13 cellular contexts compared by ENCODE assay signal in the genomic region with DNA sequence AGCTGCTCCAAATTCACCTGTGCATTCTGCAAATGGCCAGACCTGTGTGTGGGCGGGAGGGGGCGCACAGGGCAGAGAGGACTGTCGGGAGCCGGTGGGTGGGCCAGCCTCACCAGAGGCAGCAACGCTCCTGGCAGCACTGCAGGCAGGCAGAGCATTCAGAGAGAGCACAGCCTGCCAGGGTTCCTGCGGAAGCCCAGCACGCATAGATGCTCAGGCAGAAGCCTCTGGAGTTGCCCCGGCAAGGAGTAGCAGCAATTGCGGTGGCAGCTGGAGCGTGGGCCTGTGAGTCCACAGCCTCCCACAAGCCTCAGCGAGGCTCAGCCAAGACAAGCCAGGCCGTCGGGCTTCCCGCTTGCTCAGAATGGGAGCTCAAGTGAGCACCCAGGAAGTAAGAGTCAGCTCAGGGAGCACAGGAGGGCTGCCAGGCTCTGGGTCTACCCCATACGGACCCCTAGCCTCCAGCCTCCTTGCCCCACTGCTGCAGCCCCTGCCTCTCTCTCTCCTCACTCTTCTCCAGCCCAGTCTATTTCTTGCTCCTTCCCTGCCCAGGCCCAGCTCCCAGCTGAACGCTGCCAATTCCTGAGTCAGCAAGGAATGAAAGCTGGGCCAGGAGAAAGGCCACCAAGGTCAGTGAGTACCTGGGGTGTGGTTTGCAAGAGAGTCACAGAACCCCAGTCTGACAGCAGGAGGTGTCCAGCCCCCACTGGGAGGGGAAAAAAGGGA. TPM values are rescaled to one million over a fixed set of nuclear protein-coding genes. Genes with fewer than 3 reads are reported as not detected.
DNase-seq lines count a peak whose midpoint lies in the region; ATAC-seq and TF ChIP-seq lines count a peak whose summit lies in the region.
"Had no signal": no experiment of that assay in that cellular context is flagged by ENCODE, and none has a peak within 500 bp of the region (broad histone marks: within the 10 kb centered on the region; RNA-seq: fewer than 3 reads in every experiment).

No MANE protein-coding gene starts in this region.

- no peaks in the 10 kb centered on the region for H3K4me1 ChIP-seq in right cardiac atrium (ENCODE audit: control insufficient read depth, insufficient read depth, low read length)
- no peaks in the 10 kb centered on the region for H3K4me1 ChIP-seq in left ventricle myocardium inferior
- no peaks in the 10 kb centered on the region for H3K4me1 ChIP-seq in smooth muscle cell (ENCODE audit: low read depth)
- H3K4me1 ChIP-seq: HAP-1, upper lobe of right lung had no signal

- no peak overlapping the region for H3K9ac ChIP-seq in smooth muscle cell (ENCODE audit: low read depth)
- H3K9ac ChIP-seq: KMS-11 had no signal

- H4K20me1 ChIP-seq in smooth muscle cell (ENCODE audit: low read depth), result no peaks in the 10 kb centered on the region

- DNase-seq in right cardiac atrium (peak in 2 of 3 donors; percentile 25 to 37), left ventricle myocardium inferior (no peak), superior temporal gyrus (ENCODE audit: extremely low spot score) (peak; percentile 59), smooth muscle cell (lab: John Stamatoyannopoulos, UW; ENCODE audit: unreplicated experiment) (no peak), HUDEP-2 (lab: John Stamatoyannopoulos, UW; ENCODE audit: unreplicated experiment in 76 of 76) (no peak)
- DNase-seq: activated CD4-positive, alpha-beta T cell treated with anti-CD3 and anti-CD28 coated beads, Interleukin-2, amount 50 U/mL, for 4 hours; NCI-H2107; spleen; T-cell; upper lobe of right lung had no signal

- H3K9me3 ChIP-seq in right cardiac atrium (ENCODE audit: control insufficient read depth, low read length), result no peaks in the 10 kb centered on the region
- no peaks in the 10 kb centered on the region for H3K9me3 ChIP-seq in left ventricle myocardium inferior (replicated peaks)
- H3K9me3 ChIP-seq in smooth muscle cell (replicated peaks; ENCODE audit: low read depth), result no peaks in the 10 kb centered on the region
- H3K9me3 ChIP-seq: HAP-1, spleen, upper lobe of right lung had no signal

- H3K4me3 ChIP-seq in right cardiac atrium (ENCODE audit: low read length) (no peak overlapping the region), left ventricle myocardium inferior (no peak overlapping the region), smooth muscle cell (no peak overlapping the region)
- H3K4me3 ChIP-seq: HAP-1, spleen, upper lobe of right lung had no signal

- TF ChIP-seq CTCF in left ventricle myocardium inferior (IDR thresholded peaks at IDR 0.05; ENCODE audit: borderline replicate concordance) (no peak), smooth muscle cell (IDR thresholded peaks at IDR 0.05; ENCODE audit: borderline replicate concordance, insufficient read depth, poor library complexity, severe bottlenecking) (no peak)

- H3F3A ChIP-seq in smooth muscle cell (ENCODE audit: low read depth), result no peaks in the 10 kb centered on the region

- H3K36me3 ChIP-seq in left ventricle myocardium inferior (no peaks in the 10 kb centered on the region), smooth muscle cell (ENCODE audit: low read depth) (no peaks in the 10 kb centered on the region)
- H3K36me3 ChIP-seq: HAP-1, upper lobe of right lung had no signal

- 48% methylated on average over 16 of the region's 16 CpGs for WGBS in right cardiac atrium
- WGBS in smooth muscle cell (ENCODE audit: low lambda C conversion rate), result 57% methylated on average over 16 of the region's 16 CpGs

- H3K4me2 ChIP-seq in smooth muscle cell, result no peak overlapping the region
- H3K4me2 ChIP-seq: KMS-11 had no signal

- H3K79me2 ChIP-seq in smooth muscle cell (ENCODE audit: low read depth), result no peaks in the 10 kb centered on the region

- no peak overlapping the region for H3K27ac ChIP-seq in right cardiac atrium (ENCODE audit: low read length)
- H3K27ac ChIP-seq in left ventricle myocardium inferior (replicated peaks), result no peak overlapping the region
- H3K27ac ChIP-seq in smooth muscle cell (ENCODE audit: low read depth), result no peak overlapping the region
- H3K27ac ChIP-seq: KMS-11, spleen, upper lobe of right lung had no signal

- ATAC-seq in right cardiac atrium (no peak), esophagus mucosa (peak; percentile 20)
- ATAC-seq: T-cell had no signal

- no peak overlapping the region for H2AFZ ChIP-seq in smooth muscle cell (ENCODE audit: low read depth)

- intact Hi-C loops in right cardiac atrium (cut with DNase I), result no loop called here
- intact Hi-C loops in left ventricle myocardium inferior (cut with micrococcal nuclease), result no loop called here

- H3K27me3 ChIP-seq in right cardiac atrium (ENCODE audit: control insufficient read depth, insufficient read depth) (no peaks in the 10 kb centered on the region), left ventricle myocardium inferior (ENCODE audit: low read depth) (no peaks in the 10 kb centered on the region), smooth muscle cell (ENCODE audit: low read depth) (no peaks in the 10 kb centered on the region)
- H3K27me3 ChIP-seq: spleen had no signal

RNA-seq across cellular contexts. Expression of a gene that starts 9.6 kb away (rescaled TPM):
- 10 to 100 TPM; 55.2 to 59.7 (median 56.4) TPM for total RNA-seq in right cardiac atrium
- polyA plus RNA-seq in right cardiac atrium, result 137 TPM
- 57.0 TPM for total RNA-seq in left ventricle myocardium inferior
- 35.0 TPM for total RNA-seq in esophagus mucosa
- 59.7 and 64.1 TPM in 2 replicates for total RNA-seq in smooth muscle cell
- 123 and 143 TPM in 2 replicates for polyA plus RNA-seq in smooth muscle cell

RNA-seq across cellular contexts. Expression of a gene that starts 9.9 kb away (rescaled TPM):
- total RNA-seq in right cardiac atrium, result 100 to 1,000 TPM; 156 to 184 (median 181) TPM
- polyA plus RNA-seq in right cardiac atrium, result 248 TPM
- total RNA-seq in left ventricle myocardium inferior, result 165 TPM
- total RNA-seq in esophagus mucosa, result 209 TPM
- 115 and 127 TPM in 2 replicates for total RNA-seq in smooth muscle cell
- polyA plus RNA-seq in smooth muscle cell, result 248 and 295 TPM in 2 replicates

RNA-seq across cellular contexts. Expression of a gene that starts 17.7 kb away (rescaled TPM):
- 10 to 100 TPM in 1 of 4 donors, 1 to 10 TPM in 3; 5.8 to 12.5 (median 8.2) TPM for total RNA-seq in right cardiac atrium
- 9.1 TPM for polyA plus RNA-seq in right cardiac atrium
- total RNA-seq in left ventricle myocardium inferior, result 18.3 TPM
- 0.72 TPM for total RNA-seq in esophagus mucosa
- 0.72 TPM in 1 of 2 replicates, not detected in the other for total RNA-seq in smooth muscle cell
- polyA plus RNA-seq in smooth muscle cell, result 0.59 TPM in 1 of 2 replicates, not detected in the other

RNA-seq across cellular contexts. Expression of a gene that starts 41.7 kb away (rescaled TPM):
- total RNA-seq in right cardiac atrium, result 10 to 100 TPM in 1 of 4 donors, 1 to 10 TPM in 3; 7.7 to 10.5 (median 8.4) TPM
- 7.4 TPM for polyA plus RNA-seq in right cardiac atrium
- total RNA-seq in left ventricle myocardium inferior, result 6.2 TPM
- 4.9 TPM for total RNA-seq in esophagus mucosa
- total RNA-seq in smooth muscle cell, result 20.6 and 24.9 TPM in 2 replicates
- polyA plus RNA-seq in smooth muscle cell, result 13.7 and 15.8 TPM in 2 replicates

RNA-seq across cellular contexts. Expression of a gene that starts 42.2 kb away (rescaled TPM):
- total RNA-seq in right cardiac atrium (1 to 10 TPM; 4.6 to 5.8 (median 4.9) TPM), left ventricle myocardium inferior (4.0 TPM), esophagus mucosa (11.2 TPM), smooth muscle cell (9.0 and 9.5 TPM in 2 replicates)
- polyA plus RNA-seq in right cardiac atrium (2.9 TPM), smooth muscle cell (5.3 and 8.2 TPM in 2 replicates)

Comparison
In these comparisons a context has a peak if more than half of its experiments do, and no peak if none do; other contexts are left out.
1. DNase-seq: peak in right cardiac atrium (2 of 3) and superior temporal gyrus (single experiment); none in left ventricle myocardium inferior (single experiment), smooth muscle cell (single experiment) and HUDEP-2 (0 of 76).